In the genomic region with DNA sequence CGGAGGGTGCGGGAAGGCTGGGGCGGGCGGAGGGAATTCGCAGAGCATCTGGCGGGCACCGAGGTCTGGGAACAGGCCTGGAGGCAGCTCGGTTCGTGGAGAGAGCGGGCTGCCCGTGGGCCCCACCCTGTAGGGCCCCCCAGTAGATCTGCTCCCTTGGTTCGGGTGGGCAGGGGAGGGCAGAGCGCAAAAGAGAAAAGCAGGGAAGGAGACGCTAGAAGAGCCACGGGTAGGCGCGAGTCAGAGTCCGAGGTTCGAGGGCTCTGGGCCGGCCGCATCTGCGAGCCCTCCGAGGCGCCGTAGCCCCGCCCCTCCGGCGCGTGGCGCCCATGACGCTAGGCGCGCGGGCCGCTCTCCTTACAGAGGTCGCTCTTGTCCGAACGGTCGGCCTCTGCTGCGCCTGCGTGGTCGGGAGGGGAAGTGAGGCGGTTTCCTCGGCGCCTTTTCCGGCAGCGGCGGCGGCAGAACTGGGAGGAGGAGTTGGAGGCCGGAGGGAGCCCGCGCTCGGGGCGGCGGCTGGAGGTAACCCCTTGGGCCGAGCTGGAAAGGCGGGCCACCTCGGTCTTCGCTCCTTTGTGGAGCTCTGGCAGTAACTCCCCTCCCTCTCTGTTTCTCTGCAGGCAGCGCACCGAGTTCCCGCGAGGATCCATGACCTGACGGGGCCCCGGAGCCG, we compare ENCODE assay signal across 1 cellular context.
TF ChIP-seq lines count a peak whose summit lies in the region.

TSS of gene ARF6 (plus strand) at position 447 of the 673 bp plus-strand sequence. CDS start 655 bp downstream, outside the sequence.

TF ChIP-seq in HepG2, 621 proteins besides CTCF, POLR2A, EP300 and RAD21 (continued from another document):
- TF ChIP-seq HES4 (CRISPR knock-in tag; IDR thresholded peaks at IDR 0.05; ENCODE audit: borderline replicate concordance) (peak; percentile 53; the same call in 1 of the 2 replicates), ATF1 (CRISPR knock-in tag; IDR thresholded peaks at IDR 0.05) (peak; percentile 77), SNRNP70 (IDR thresholded peaks at IDR 0.05; ENCODE audit: low read depth, low read length) (no peak)
TF ChIP-seq in HepG2: peak in this region for 322.
